Comparison of ENCODE assay signal across 10 cellular contexts in the genomic region with DNA sequence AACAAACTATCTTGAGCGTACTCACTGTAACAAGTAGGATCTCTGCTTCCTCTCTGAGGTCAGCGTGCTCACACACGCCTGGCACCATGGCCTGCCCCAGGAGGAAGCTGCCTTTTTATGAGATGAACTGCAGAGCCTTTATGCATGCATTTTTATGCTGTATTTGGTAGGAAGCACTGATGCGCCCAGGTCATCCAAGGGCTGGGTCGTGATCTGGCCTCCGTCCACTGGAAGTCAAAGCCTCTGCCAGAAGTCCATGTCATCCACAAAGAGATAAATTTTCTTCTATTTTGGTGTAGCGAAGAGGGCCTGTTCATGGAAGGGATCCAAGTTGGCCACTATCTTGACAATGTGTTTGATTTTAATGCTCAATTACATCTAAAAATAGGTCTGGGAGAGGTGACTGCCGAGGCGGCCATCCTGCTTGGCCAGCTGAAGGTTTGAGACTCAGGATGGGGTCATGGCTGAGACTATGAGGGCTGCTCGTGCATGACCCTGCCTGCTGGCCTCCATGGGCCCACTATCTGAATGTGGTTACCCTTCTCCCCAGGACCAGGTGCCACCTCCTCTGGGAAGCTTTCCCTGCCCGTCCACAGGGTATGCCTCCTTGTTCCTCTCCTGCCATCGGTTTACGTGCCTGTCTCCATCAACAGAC. TPM values are rescaled to one million over a fixed set of nuclear protein-coding genes. Genes with fewer than 3 reads are reported as not detected.
DNase-seq lines count a peak whose midpoint lies in the region; ATAC-seq and TF ChIP-seq lines count a peak whose summit lies in the region.
"Had no signal": no experiment of that assay in that cellular context is flagged by ENCODE, and none has a peak within 500 bp of the region (broad histone marks: within the 10 kb centered on the region; RNA-seq: fewer than 3 reads in every experiment).

No MANE protein-coding gene starts in this region.

- H3K4me3 ChIP-seq in MG63 (no peak overlapping the region), WERI-Rb-1 (ENCODE audit: low read depth, low read length) (no peak overlapping the region), left ventricle myocardium inferior (peak overlapping the region; percentile 33), gastrocnemius medialis (no peak overlapping the region)

- intact Hi-C loops in left ventricle myocardium inferior (cut with micrococcal nuclease): no loop called here
- intact Hi-C loops in gastrocnemius medialis (cut with DNase I; ENCODE audit: low total_unique reads): no loop called here
- intact Hi-C loops in activated CD8-positive, alpha-beta T cell treated with anti-CD3 and anti-CD28 coated beads for 36 hours (cut with micrococcal nuclease): no loop called here

- H3K27me3 Mint-ChIP-seq in activated CD8-positive, alpha-beta T cell treated with anti-CD3 and anti-CD28 coated beads for 36 hours: no peaks in the 10 kb centered on the region

- no peaks in the 10 kb centered on the region for H3K36me3 Mint-ChIP-seq in activated CD8-positive, alpha-beta T cell treated with anti-CD3 and anti-CD28 coated beads for 36 hours (ENCODE audit: low read depth)

- TF ChIP-seq CTCF in WERI-Rb-1 (IDR thresholded peaks at IDR 0.05; ENCODE audit: low read depth, low read length) (no peak), left ventricle myocardium inferior (IDR thresholded peaks at IDR 0.05; ENCODE audit: borderline replicate concordance) (no peak), gastrocnemius medialis (IDR thresholded peaks at IDR 0.05 in 4 of 5, conservative IDR thresholded peaks at IDR 0.05 in 1 of 5) (no peak)
- TF ChIP-seq CTCF in activated CD8-positive, alpha-beta T cell treated with anti-CD3 and anti-CD28 coated beads for 36 hours (IDR thresholded peaks at IDR 0.05): no peak

- H3K4me1 ChIP-seq in left ventricle myocardium inferior: peaks cover 60% of the 10 kb centered on the region
- H3K4me1 ChIP-seq in gastrocnemius medialis: peaks cover 23 to 26% of the 10 kb centered on the region in 2 donors

- CTCF ChIA-PET in activated CD8-positive, alpha-beta T cell treated with anti-CD3 and anti-CD28 coated beads for 36 hours (lab: Charles Lee): interaction anchor here (1.2 to 1.5 kb wide), 2 partner anchors 9 to 83 kb away, joined by 3 to 4 read pairs; no protein-coding TSS in a partner anchor

- H3K36me3 ChIP-seq in MG63 (no peaks in the 10 kb centered on the region), WERI-Rb-1 (no peaks in the 10 kb centered on the region), left ventricle myocardium inferior (peaks cover 4% of the 10 kb centered on the region), gastrocnemius medialis (no peaks in the 10 kb centered on the region)

- POLR2A ChIA-PET in activated CD8-positive, alpha-beta T cell treated with anti-CD3 and anti-CD28 coated beads for 36 hours (lab: Charles Lee): no interaction called here

- no peaks in the 10 kb centered on the region for H3K4me1 Mint-ChIP-seq in activated CD8-positive, alpha-beta T cell treated with anti-CD3 and anti-CD28 coated beads for 36 hours (ENCODE audit: low read depth)
- H3K4me1 Mint-ChIP-seq: central memory CD8-positive, alpha-beta T cell had no signal

- H3K27ac ChIP-seq in WERI-Rb-1 (no peak overlapping the region), left ventricle myocardium inferior (replicated peaks) (peak overlapping the region; percentile 88), gastrocnemius medialis (peak overlapping the region; percentile 58 to 82 (median 77))

- ATAC-seq in gastrocnemius medialis (peak; percentile 71 to 72), HG03139 (IDR thresholded peaks at IDR 0.05; ENCODE audit: unreplicated experiment) (no peak), HG02840 (IDR thresholded peaks at IDR 0.05; ENCODE audit: low FRiP score, unreplicated experiment) (no peak)
- no peak for ATAC-seq in activated CD8-positive, alpha-beta T cell treated with anti-CD3 and anti-CD28 coated beads for 36 hours

- in situ Hi-C loops in gastrocnemius medialis (cut with MboI; ENCODE audit: low sequenced_read_pairs in 4 of 4): loop anchor here in 2 of 4 donors (10.0 kb wide), 2 partner anchors 75 to 85 kb away; no protein-coding TSS in a partner anchor

- no peak overlapping the region for H3K27ac Mint-ChIP-seq in activated CD8-positive, alpha-beta T cell treated with anti-CD3 and anti-CD28 coated beads for 36 hours

- TF ChIP-seq POLR2A in gastrocnemius medialis (IDR thresholded peaks at IDR 0.05): no peak

- no peak overlapping the region for H3K4me3 Mint-ChIP-seq in activated CD8-positive, alpha-beta T cell treated with anti-CD3 and anti-CD28 coated beads for 36 hours
- H3K4me3 Mint-ChIP-seq: central memory CD8-positive, alpha-beta T cell had no signal

- DNase-seq in MG63 (peak; percentile 80), WERI-Rb-1 (peak; percentile 1), left ventricle myocardium inferior (peak; percentile 76), gastrocnemius medialis (peak in 1 of 2 donors; percentile 64)
- no peak for DNase-seq in activated naive CD4-positive, alpha-beta T cell treated with anti-CD3 and anti-CD28 coated beads, Interleukin-2, amount 50 U/mL, for 16 hours
- DNase-seq in activated CD8-positive, alpha-beta T cell treated with anti-CD3 and anti-CD28 coated beads for 36 hours: no peak
- DNase-seq: DMS 273 treated with DMSO at 0.1 percent for 48 hours had no signal

- H3K9me3 Mint-ChIP-seq in activated CD8-positive, alpha-beta T cell treated with anti-CD3 and anti-CD28 coated beads for 36 hours: no peaks in the 10 kb centered on the region
- H3K9me3 Mint-ChIP-seq: central memory CD8-positive, alpha-beta T cell had no signal

- H3K27me3 ChIP-seq in MG63 (no peaks in the 10 kb centered on the region), WERI-Rb-1 (ENCODE audit: insufficient read depth, low read depth, severe bottlenecking) (no peaks in the 10 kb centered on the region), left ventricle myocardium inferior (ENCODE audit: low read depth) (no peaks in the 10 kb centered on the region), gastrocnemius medialis (no peaks in the 10 kb centered on the region)

- H3K9me3 ChIP-seq in MG63 (no peaks in the 10 kb centered on the region), WERI-Rb-1 (ENCODE audit: severe bottlenecking) (no peaks in the 10 kb centered on the region), left ventricle myocardium inferior (replicated peaks) (peaks cover 10% of the 10 kb centered on the region), gastrocnemius medialis (no peaks in the 10 kb centered on the region)

RNA-seq across cellular contexts. Expression of a gene that starts 50.3 kb away (rescaled TPM):
- 0.15 and 1.3 TPM in 2 replicates for total RNA-seq in MG63 (2014; rRNA removed; shearing (Covaris generic); ENCODE audit: low replicate concordance)
- 119 TPM for total RNA-seq in left ventricle myocardium inferior
- 10 to 100 TPM in 3 of 4 donors, 1 to 10 TPM in 1; 8.4 to 22.2 (median 16.0) TPM for total RNA-seq in gastrocnemius medialis
- under 1 TPM in 1 of 2 experiments, not detected in 1; 0.11 TPM for total RNA-seq in activated CD8-positive, alpha-beta T cell treated with anti-CD3 and anti-CD28 coated beads for 36 hours

Comparison
In these comparisons a context has a peak if more than half of its experiments do, and no peak if none do; other contexts are left out.
1. DNase-seq: peak in MG63 (single experiment), WERI-Rb-1 (single experiment) and left ventricle myocardium inferior (single experiment); none in activated naive CD4-positive, alpha-beta T cell treated with anti-CD3 and anti-CD28 coated beads, Interleukin-2, amount 50 U/mL, for 16 hours (single experiment) and activated CD8-positive, alpha-beta T cell treated with anti-CD3 and anti-CD28 coated beads for 36 hours (single experiment).
2. ATAC-seq: peak in gastrocnemius medialis (2 of 2); none in HG03139 (single experiment), HG02840 (single experiment) and activated CD8-positive, alpha-beta T cell treated with anti-CD3 and anti-CD28 coated beads for 36 hours (single experiment).